Comparison of ENCODE assay signal across 20 cellular contexts in genomic region chr1:27686223-27686990, GRCh38. TPM values are rescaled to one million over a fixed set of nuclear protein-coding genes. Genes with fewer than 3 reads are reported as not detected.
DNase-seq lines count a peak whose midpoint lies in the region; ATAC-seq, FAIRE-seq and TF ChIP-seq lines count a peak whose summit lies in the region.
"Had no signal": no experiment of that assay in that cellular context is flagged by ENCODE, and none has a peak within 500 bp of the region (broad histone marks: within the 10 kb centered on the region; RNA-seq: fewer than 3 reads in every experiment).

No MANE protein-coding gene starts in this region.

- TF ChIP-seq CTCF in foreskin keratinocyte (conservative IDR thresholded peaks at IDR 0.05) (peak; percentile 16), thyroid gland (IDR thresholded peaks at IDR 0.05) (no peak), D721Med (IDR thresholded peaks at IDR 0.05; ENCODE audit: insufficient read depth, missing control alignments) (no peak)

- TF ChIP-seq POLR2A in thyroid gland (IDR thresholded peaks at IDR 0.05): no peak

- H3K27ac ChIP-seq in foreskin keratinocyte (no peak overlapping the region), thyroid gland (no peak overlapping the region)
- H3K27ac ChIP-seq: 22Rv1, heart left ventricle had no signal

- no peak for FAIRE-seq in D721Med (lab: Jason Lieb, UNC)

- WGBS in thyroid gland, 2 donors: 36 to 60% methylated on average over 3 to 19 of the region's 21 CpGs

- H3K4me1 ChIP-seq in foreskin keratinocyte (no peaks in the 10 kb centered on the region), thyroid gland (no peaks in the 10 kb centered on the region)

- DNase-seq in DMS 273 (lab: John Stamatoyannopoulos, UW; ENCODE audit: unreplicated experiment): peak; percentile 36
- DNase-seq in DMS 273 treated with DMSO at 0.1 percent for 48 hours (lab: John Stamatoyannopoulos, UW): no peak
- peak; percentile 83 for DNase-seq in NCI-H748 (lab: John Stamatoyannopoulos, UW; ENCODE audit: unreplicated experiment)
- DNase-seq in foreskin keratinocyte: peak in 1 of 2 donors; percentile 24
- peak; percentile 60 to 62 for DNase-seq in thyroid gland
- DNase-seq in activated CD4-positive, CD25-positive, alpha-beta regulatory T cell (lab: John Stamatoyannopoulos, UW): no peak
- DNase-seq in D721Med (ENCODE audit: insufficient read length, low spot score): no peak
- DNase-seq: activated CD4-positive, alpha-beta T cell treated with anti-CD3 and anti-CD28 coated beads, Interleukin-2, amount 10 ng/mL, durations not matched to agents 7 days and 5 days; activated T-cell treated with anti-CD3 and anti-CD28 coated beads, Interleukin-2, amount 50 U/mL, for 4 hours; cerebellar nuclear complex; HCEC 1CT; heart left ventricle; mammary epithelial cell; NCI-H1694 treated with DMSO at 0.1 percent for 48 hours had no signal

- H3K9me3 ChIP-seq in thyroid gland: no peaks in the 10 kb centered on the region

- H3K36me3 ChIP-seq in thyroid gland: no peaks in the 10 kb centered on the region
- H3K36me3 ChIP-seq: heart left ventricle had no signal

- H3K27me3 ChIP-seq in foreskin keratinocyte (no peaks in the 10 kb centered on the region), thyroid gland (no peaks in the 10 kb centered on the region)
- H3K27me3 ChIP-seq: heart left ventricle had no signal

- peak; percentile 53 for ATAC-seq in foreskin keratinocyte
- no peak for ATAC-seq in GM21825 (IDR thresholded peaks at IDR 0.05; ENCODE audit: unreplicated experiment)
- ATAC-seq: activated T-cell treated with anti-CD3 and anti-CD28 coated beads, Interleukin-2, amount 50 U/mL, for 4 hours had no signal

- intact Hi-C loops in thyroid gland (cut with DNase I): no loop called here

- no peak overlapping the region for H3K4me3 ChIP-seq in thyroid gland (replicated peaks in 1 of 3)
- H3K4me3 ChIP-seq: heart left ventricle, smooth muscle cell had no signal

RNA-seq across cellular contexts. Expression of gene IFI6, which starts 14.4 kb away (rescaled TPM):
- total RNA-seq in foreskin keratinocyte (797 and 1,066 TPM in 2 replicates), thyroid gland (100 to 1,000 TPM; 120 to 174 (median 150) TPM)
- polyA plus RNA-seq in foreskin keratinocyte: 1,018 and 1,394 TPM in 2 replicates

RNA-seq across cellular contexts. Expression of gene FAM76A, which starts 39.4 kb away (rescaled TPM):
- total RNA-seq in foreskin keratinocyte (12.2 and 12.9 TPM in 2 replicates), thyroid gland (10 to 100 TPM; 23.7 to 32.6 (median 30.7) TPM)
- polyA plus RNA-seq in foreskin keratinocyte: 4.4 and 5.6 TPM in 2 replicates

RNA-seq across cellular contexts. Expression of gene FGR, which starts 51.4 kb away (rescaled TPM):
- total RNA-seq in foreskin keratinocyte (not detected in 2 replicates), thyroid gland (1 to 10 TPM; 4.6 to 7.1 (median 6.4) TPM)
- 0.02 TPM in 1 of 2 replicates, not detected in the other for polyA plus RNA-seq in foreskin keratinocyte
- total RNA-seq: activated CD4-positive, alpha-beta T cell treated with anti-CD3 and anti-CD28 coated beads, Interleukin-2, amount 10 ng/mL, durations not matched to agents 7 days and 5 days; epithelial cell of proximal tubule; HT1080; osteocyte had no signal

Comparison
In these comparisons a context has a peak if more than half of its experiments do, and no peak if none do; other contexts are left out.
1. DNase-seq: peak in DMS 273 (single experiment), NCI-H748 (single experiment) and thyroid gland (2 of 2); none in DMS 273 treated with DMSO at 0.1 percent for 48 hours (single experiment), activated CD4-positive, CD25-positive, alpha-beta regulatory T cell (0 of 4) and D721Med (single experiment).